11 cellular contexts compared by ENCODE assay signal in the genomic region with DNA sequence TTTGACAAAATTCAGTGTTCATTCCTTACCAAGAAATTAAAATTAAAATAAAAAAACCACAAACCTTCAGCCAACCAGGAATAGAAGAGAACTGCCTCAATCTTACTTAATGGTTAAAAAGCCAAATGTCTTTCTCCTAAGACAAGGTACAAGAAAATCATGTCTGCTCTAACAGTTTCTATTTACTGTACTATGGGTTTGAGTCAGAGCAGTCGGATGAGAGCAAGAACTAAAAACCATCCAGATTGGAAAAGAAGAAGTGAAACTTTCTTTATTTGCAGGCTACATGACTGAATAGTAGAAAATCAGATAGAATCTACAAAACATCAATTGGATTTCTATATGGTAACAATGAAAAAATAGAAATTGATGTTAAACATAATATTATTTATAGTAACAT.
A peak's percentile ranks its signal among the peaks of the same experiment; 100 is the strongest.
DNase-seq lines count a peak whose midpoint lies in the region; ATAC-seq and FAIRE-seq lines count a peak whose summit lies in the region.
"Had no signal": no experiment of that assay in that cellular context is flagged by ENCODE, and none has a peak within 500 bp of the region (broad histone marks: within the 10 kb centered on the region; RNA-seq: fewer than 3 reads in every experiment).

No MANE protein-coding gene starts in this region.

- no peaks in the 10 kb centered on the region for H3K36me3 ChIP-seq in small intestine (ENCODE audit: control insufficient read depth in 2 of 2, insufficient read depth in 2 of 2, low read length in 2 of 2)

- peaks cover 6% of the 10 kb centered on the region for H3K27me3 Mint-ChIP-seq in T-helper 2 cell treated with Interferon-gamma antibody and Interleukin-4, amounts not matched to agents 5 μg/mL and 100 μg/mL, for 36 hours (ENCODE audit: low read depth)
- H3K27me3 Mint-ChIP-seq in activated CD8-positive, alpha-beta memory T cell treated with anti-CD3 and anti-CD28 coated beads, Interleukin-2, amount 10 ng/mL, durations not matched to agents 7 days and 5 days, result peaks cover 4% of the 10 kb centered on the region

- no peaks in the 10 kb centered on the region for H3K9me3 Mint-ChIP-seq in T-helper 2 cell treated with Interferon-gamma antibody and Interleukin-4, amounts not matched to agents 5 μg/mL and 100 μg/mL, for 36 hours
- no peaks in the 10 kb centered on the region for H3K9me3 Mint-ChIP-seq in activated CD8-positive, alpha-beta memory T cell treated with anti-CD3 and anti-CD28 coated beads, Interleukin-2, amount 10 ng/mL, durations not matched to agents 7 days and 5 days (ENCODE audit: low read depth)

- H3K27me3 ChIP-seq in small intestine (ENCODE audit: control insufficient read depth in 2 of 2, insufficient read depth in 2 of 2, low read length in 2 of 2), result no peaks in the 10 kb centered on the region

- no peak overlapping the region for H3K27ac ChIP-seq in small intestine (ENCODE audit: low read depth in 1 of 2, low read length in 1 of 2)

- peak; percentile 22 for DNase-seq in GM19240 (ENCODE audit: insufficient read length, low spot score)
- DNase-seq in small intestine, result no peak
- no peak for DNase-seq in T-helper 2 cell treated with Interferon-gamma antibody and Interleukin-4, amounts not matched to agents 5 μg/mL and 100 μg/mL, for 36 hours (ENCODE audit: low spot score)
- no peak for DNase-seq in A172 (ENCODE audit: low spot score)
- DNase-seq in NCI-H82 treated with DMSO at 0.1 percent for 48 hours (lab: John Stamatoyannopoulos, UW; ENCODE audit: unreplicated experiment), result no peak
- no peak for DNase-seq in activated CD8-positive, alpha-beta memory T cell treated with anti-CD3 and anti-CD28 coated beads, Interleukin-2, amount 10 ng/mL, durations not matched to agents 7 days and 5 days
- DNase-seq: NCI-H2227 treated with DMSO at 0.1 percent for 48 hours; stimulated activated CD4-positive, alpha-beta T cell treated with anti-CD3 and anti-CD28 coated beads, Interleukin-1b, Interleukin-23, amount 100 ng/mL, for 48 hours; stimulated activated naive CD4-positive, alpha-beta T cell treated with Interleukin-2 at 50 U/mL for 16 hours had no signal

- no peak overlapping the region for H3K27ac Mint-ChIP-seq in T-helper 2 cell treated with Interferon-gamma antibody and Interleukin-4, amounts not matched to agents 5 μg/mL and 100 μg/mL, for 36 hours
- no peak overlapping the region for H3K27ac Mint-ChIP-seq in activated CD8-positive, alpha-beta memory T cell treated with anti-CD3 and anti-CD28 coated beads, Interleukin-2, amount 10 ng/mL, durations not matched to agents 7 days and 5 days

- no peak overlapping the region for H3K4me3 Mint-ChIP-seq in T-helper 2 cell treated with Interferon-gamma antibody and Interleukin-4, amounts not matched to agents 5 μg/mL and 100 μg/mL, for 36 hours
- no peak overlapping the region for H3K4me3 Mint-ChIP-seq in activated CD8-positive, alpha-beta memory T cell treated with anti-CD3 and anti-CD28 coated beads, Interleukin-2, amount 10 ng/mL, durations not matched to agents 7 days and 5 days

- H3K4me3 ChIP-seq in small intestine (ENCODE audit: low read depth in 1 of 2, low read length in 2 of 2), result no peak overlapping the region

- no peaks in the 10 kb centered on the region for H3K4me1 Mint-ChIP-seq in T-helper 2 cell treated with Interferon-gamma antibody and Interleukin-4, amounts not matched to agents 5 μg/mL and 100 μg/mL, for 36 hours (ENCODE audit: low read depth)
- no peaks in the 10 kb centered on the region for H3K4me1 Mint-ChIP-seq in activated CD8-positive, alpha-beta memory T cell treated with anti-CD3 and anti-CD28 coated beads, Interleukin-2, amount 10 ng/mL, durations not matched to agents 7 days and 5 days

- CTCF ChIA-PET in activated CD8-positive, alpha-beta memory T cell treated with anti-CD3 and anti-CD28 coated beads, Interleukin-2, amount 10 ng/mL, durations not matched to agents 7 days and 5 days (lab: Charles Lee), result no interaction called here

- WGBS in small intestine, 3 donors, result 58 to 69% (median 68%) methylated on average over 1 of the region's 1 CpG

- H3K36me3 Mint-ChIP-seq in T-helper 2 cell treated with Interferon-gamma antibody and Interleukin-4, amounts not matched to agents 5 μg/mL and 100 μg/mL, for 36 hours (ENCODE audit: low read depth), result no peaks in the 10 kb centered on the region
- no peaks in the 10 kb centered on the region for H3K36me3 Mint-ChIP-seq in activated CD8-positive, alpha-beta memory T cell treated with anti-CD3 and anti-CD28 coated beads, Interleukin-2, amount 10 ng/mL, durations not matched to agents 7 days and 5 days

- peaks cover 0 to 6% of the 10 kb centered on the region in 2 donors for H3K4me1 ChIP-seq in small intestine (ENCODE audit: control insufficient read depth in 2 of 2, insufficient read depth in 1 of 2, low read depth in 1 of 2, low read length in 1 of 2)

- no peaks in the 10 kb centered on the region for H3K9me3 ChIP-seq in small intestine (ENCODE audit: control insufficient read depth, low read depth)

- peak; percentile 39 for FAIRE-seq in small intestine (lab: Jason Lieb, UNC)

- ATAC-seq in HG02588 (IDR thresholded peaks at IDR 0.05; ENCODE audit: unreplicated experiment) (peak; percentile 54), HG03342 (IDR thresholded peaks at IDR 0.05; ENCODE audit: unreplicated experiment) (peak; percentile 90)
- no peak for ATAC-seq in activated CD8-positive, alpha-beta memory T cell treated with anti-CD3 and anti-CD28 coated beads, Interleukin-2, amount 10 ng/mL, durations not matched to agents 7 days and 5 days
